ENCODE assay signal across 28 cellular contexts in genomic region chr13:30026909-30027308, GRCh38.
"Had no signal": no experiment of that assay in that cellular context is flagged by ENCODE, and none has a peak within 500 bp of the region (broad histone marks: within the 10 kb centered on the region; RNA-seq: fewer than 3 reads in every experiment).

No MANE protein-coding gene starts in this region.

- H3K9ac ChIP-seq: KMS-11, SK-N-SH had no signal

- H3K4me2 ChIP-seq: KMS-11 had no signal

- H3K27me3 ChIP-seq: ascending aorta, cardiac muscle cell, Peyer's patch, SJSA1 had no signal

- H3K36me3 ChIP-seq: ascending aorta, cardiac muscle cell, Peyer's patch, SJSA1 had no signal

- H3K9me3 ChIP-seq: ascending aorta, Peyer's patch, SJSA1, SK-N-SH had no signal

- H3K4me3 ChIP-seq: ascending aorta, cardiac muscle cell, Peyer's patch, SJSA1 had no signal

- H3K4me1 ChIP-seq: ascending aorta, Peyer's patch, SJSA1 had no signal

- ATAC-seq: activated CD4-positive, alpha-beta T cell treated with anti-CD3 and anti-CD28 coated beads for 36 hours; activated CD4-positive, CD25-positive, alpha-beta regulatory T cell treated with anti-CD3 and anti-CD28 coated beads, Interleukin-2, amount 50 U/mL, for 24 hours; activated CD8-positive, alpha-beta T cell treated with anti-CD3 and anti-CD28 coated beads, Interleukin-2, amount 10 ng/mL, durations not matched to agents 7 days and 5 days; WTC11 had no signal

- DNase-seq: activated CD4-positive, alpha-beta T cell treated with anti-CD3 and anti-CD28 coated beads for 36 hours; activated CD4-positive, alpha-beta T cell treated with anti-CD3 and anti-CD28 coated beads, Interleukin-2, amount 10 ng/mL, durations not matched to agents 7 days and 5 days; activated CD4-positive, alpha-beta T cell treated with anti-CD3 and anti-CD28 coated beads, Interleukin-2, amount 50 U/mL, for 48 hours; activated CD8-positive, alpha-beta T cell treated with anti-CD3 and anti-CD28 coated beads, Interleukin-2, amount 10 ng/mL, durations not matched to agents 7 days and 5 days; activated gamma-delta T cell; activated naive CD4-positive, alpha-beta T cell treated with Interleukin-2 at 50 U/mL for 16 hours; activated naive CD8-positive, alpha-beta T cell treated with anti-CD3 and anti-CD28 coated beads, Interleukin-2, amount 10 ng/mL, durations not matched to agents 7 days and 5 days; activated T-cell treated with anti-CD3 and anti-CD28 coated beads, Interleukin-2, amount 50 U/mL, for 24 hours; amygdala; NCI-H1092 treated with DMSO at 0.1 percent for 48 hours; NCI-H1417; NCI-H146; NCI-H187 treated with DMSO at 0.1 percent for 48 hours; NCI-H2081; NCI-H226; NCI-H446 treated with DMSO at 0.1 percent for 48 hours; NCI-H524 treated with DMSO at 0.1 percent for 48 hours; Peyer's patch; RPMI8226; SHP77 treated with DMSO at 0.1 percent for 48 hours; SK-N-SH had no signal

- H3K27ac ChIP-seq: ascending aorta, cardiac muscle cell, KMS-11, Peyer's patch, SJSA1 had no signal

- FAIRE-seq: TTC549 had no signal
